Comparison of ENCODE assay signal across 1 cellular context in the genomic region with DNA sequence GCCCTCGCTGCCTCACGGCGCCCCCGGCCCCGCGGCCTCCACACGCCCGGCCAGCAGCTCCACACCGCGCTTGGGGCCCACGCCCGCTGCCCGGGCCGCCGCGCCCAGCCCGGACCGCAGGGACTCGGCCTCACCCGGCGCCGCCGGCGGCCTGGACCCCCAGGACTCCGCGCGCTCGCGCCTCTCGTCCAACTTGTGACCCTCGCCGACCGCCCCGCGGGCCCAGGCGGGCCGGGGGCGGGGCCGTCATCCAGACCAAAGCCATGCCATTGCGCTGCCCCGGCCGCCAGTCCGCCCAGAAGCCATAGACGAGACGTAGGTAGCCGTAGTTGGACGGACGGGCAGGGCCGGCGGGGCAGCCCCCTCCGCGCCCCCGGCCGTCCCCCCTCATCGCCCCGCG.
TF ChIP-seq lines count a peak whose summit lies in the region.

No MANE protein-coding gene starts in this region.

TF ChIP-seq in HepG2, 621 proteins besides CTCF, POLR2A, EP300 and RAD21:
- TF ChIP-seq ZEB1 (IDR thresholded peaks at IDR 0.05; ENCODE audit: insufficient replicate concordance, low read depth): no peak
- TF ChIP-seq KLF11 (CRISPR knock-in tag; IDR thresholded peaks at IDR 0.05): no peak
- TF ChIP-seq ZNF232 (CRISPR knock-in tag; IDR thresholded peaks at IDR 0.05; ENCODE audit: borderline replicate concordance): no peak
- no peak for TF ChIP-seq RFX5 (IDR thresholded peaks at IDR 0.05; ENCODE audit: low read depth, low read length)
- no peak for TF ChIP-seq ZNF878 (CRISPR knock-in tag; IDR thresholded peaks at IDR 0.05)
- no peak for TF ChIP-seq ZNF770 (CRISPR knock-in tag; IDR thresholded peaks at IDR 0.05)
- no peak for TF ChIP-seq MTF1 (CRISPR knock-in tag; IDR thresholded peaks at IDR 0.05)
- TF ChIP-seq, protein P1, sequence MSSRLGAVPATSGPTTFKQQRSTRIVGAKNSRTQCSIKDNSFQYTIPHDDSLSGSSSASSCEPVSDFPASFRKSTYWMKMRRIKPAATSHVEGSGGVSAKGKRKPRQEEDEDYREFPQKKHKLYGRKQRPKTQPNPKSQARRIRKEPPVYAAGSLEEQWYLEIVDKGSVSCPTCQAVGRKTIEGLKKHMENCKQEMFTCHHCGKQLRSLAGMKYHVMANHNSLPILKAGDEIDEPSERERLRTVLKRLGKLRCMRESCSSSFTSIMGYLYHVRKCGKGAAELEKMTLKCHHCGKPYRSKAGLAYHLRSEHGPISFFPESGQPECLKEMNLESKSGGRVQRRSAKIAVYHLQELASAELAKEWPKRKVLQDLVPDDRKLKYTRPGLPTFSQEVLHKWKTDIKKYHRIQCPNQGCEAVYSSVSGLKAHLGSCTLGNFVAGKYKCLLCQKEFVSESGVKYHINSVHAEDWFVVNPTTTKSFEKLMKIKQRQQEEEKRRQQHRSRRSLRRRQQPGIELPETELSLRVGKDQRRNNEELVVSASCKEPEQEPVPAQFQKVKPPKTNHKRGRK (CRISPR knock-in tag; IDR thresholded peaks at IDR 0.05): no peak
- no peak for TF ChIP-seq MXD4 (CRISPR knock-in tag; IDR thresholded peaks at IDR 0.05)
- no peak for TF ChIP-seq SRSF4 (IDR thresholded peaks at IDR 0.05; ENCODE audit: low read depth, low read length, poor library complexity, severe bottlenecking)
- TF ChIP-seq ZNF10 (CRISPR knock-in tag; IDR thresholded peaks at IDR 0.05; ENCODE audit: borderline replicate concordance, low read depth): no peak
TF ChIP-seq in HepG2: peak in this region for 0.
